ENCODE assay signal across 22 cellular contexts in the genomic region with DNA sequence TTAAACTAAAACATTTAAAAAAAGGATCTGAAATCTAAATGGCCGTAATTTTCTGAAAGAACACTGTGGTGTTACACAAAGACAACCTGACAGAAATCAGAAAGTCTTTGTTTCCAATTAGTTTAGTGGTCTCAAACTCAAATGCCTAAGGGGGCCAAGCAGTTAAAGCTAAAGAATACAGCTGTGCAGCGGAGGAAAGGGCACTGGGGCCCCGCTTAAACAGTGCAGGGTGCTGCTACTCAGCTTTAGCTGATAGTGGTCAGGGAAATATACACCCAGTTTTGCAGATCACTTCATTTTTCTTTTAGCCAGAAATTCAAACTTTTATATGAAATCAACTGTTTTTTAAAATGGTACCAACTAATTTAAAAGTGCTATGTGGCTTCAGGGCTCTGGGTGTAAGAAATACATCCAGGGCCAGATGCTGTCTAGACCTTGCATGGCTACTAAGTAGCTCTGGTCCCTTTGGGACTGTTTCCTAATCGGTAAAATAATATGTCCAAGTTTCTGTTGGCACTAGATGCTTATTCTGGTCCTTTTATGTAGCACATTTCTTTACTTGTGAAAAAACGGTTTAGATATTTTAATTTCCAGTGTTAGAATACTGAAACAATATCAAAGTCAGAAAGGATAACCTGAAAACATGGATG.
DNase-seq lines count a peak whose midpoint lies in the region; FAIRE-seq and TF ChIP-seq lines count a peak whose summit lies in the region.
"Had no signal": no experiment of that assay in that cellular context is flagged by ENCODE, and none has a peak within 500 bp of the region (broad histone marks: within the 10 kb centered on the region; RNA-seq: fewer than 3 reads in every experiment).

No MANE protein-coding gene starts in this region.

- no peaks in the 10 kb centered on the region for H3K9me1 ChIP-seq in endothelial cell of umbilical vein (replicated peaks; ENCODE audit: control insufficient read depth, extremely low read depth, insufficient read depth, low read length)

- DNase-seq in D721Med (ENCODE audit: insufficient read length, low spot score) (no peak), endothelial cell of umbilical vein (ENCODE audit: low read depth, low spot score) (no peak), neural progenitor cell (ENCODE audit: low spot score) (peak; percentile 42), ACHN (no peak), midbrain (lab: John Stamatoyannopoulos, UW) (no peak), GM03348 (ENCODE audit: low spot score) (no peak)
- no peak for DNase-seq in activated T-helper 1 cell treated with anti-CD3 and anti-CD28 coated beads, Interleukin-12 subunit alpha, Interleukin-12 subunit beta, Interleukin-2, Interleukin-4 antibody, amounts not matched to agents 30 ng/mL and 10 ng/mL and 1 ng/mL, durations not matched to agents 14 hours and 24 hours and 36 hours (ENCODE audit: low spot score)
- DNase-seq: activated CD4-positive, alpha-beta T cell treated with anti-CD3 and anti-CD28 coated beads, Interleukin-2, amount 10 ng/mL, durations not matched to agents 7 days and 5 days; Calu3; mucosa of descending colon; NCI-H1417 treated with DMSO at 0.1 percent for 48 hours; NCI-H526 treated with DMSO at 0.1 percent for 48 hours; PC-9; stimulated activated CD4-positive, alpha-beta T cell treated with anti-CD3 and anti-CD28 coated beads, Interleukin-12 subunit alpha, Interleukin-12 subunit beta, amount 100 ng/mL, for 4 hours; stomach; T-helper 17 cell; upper lobe of left lung had no signal

- peaks cover 32% of the 10 kb centered on the region for H3F3A ChIP-seq in neural progenitor cell (ENCODE audit: low read depth)

- H3K9me3 ChIP-seq in OCI-LY3 (ENCODE audit: insufficient read depth, low read length) = no peaks in the 10 kb centered on the region
- H3K9me3 ChIP-seq in endothelial cell of umbilical vein (replicated peaks; ENCODE audit: control insufficient read depth, insufficient read depth, low read length) = no peaks in the 10 kb centered on the region
- H3K9me3 ChIP-seq in neural progenitor cell (ENCODE audit: low read depth) = no peaks in the 10 kb centered on the region
- H3K9me3 ChIP-seq: mucosa of descending colon, stomach, upper lobe of left lung had no signal

- H3K9me3 Mint-ChIP-seq in neural progenitor cell = no peaks in the 10 kb centered on the region
- H3K9me3 Mint-ChIP-seq in activated T-helper 1 cell treated with anti-CD3 and anti-CD28 coated beads, Interleukin-12 subunit alpha, Interleukin-12 subunit beta, Interleukin-2, Interleukin-4 antibody, amounts not matched to agents 30 ng/mL and 10 ng/mL and 1 ng/mL, durations not matched to agents 14 hours and 24 hours and 36 hours = no peaks in the 10 kb centered on the region
- H3K9me3 Mint-ChIP-seq: activated CD4-positive, alpha-beta T cell treated with anti-CD3 and anti-CD28 coated beads, Interleukin-2, amount 10 ng/mL, durations not matched to agents 7 days and 5 days had no signal

- H3K27me3 ChIP-seq in OCI-LY3 (ENCODE audit: low read depth, low read length) (no peaks in the 10 kb centered on the region), endothelial cell of umbilical vein (ENCODE audit: control insufficient read depth in 2 of 2, insufficient read depth in 2 of 2, low read length in 2 of 2) (no peaks in the 10 kb centered on the region), neural progenitor cell (no peaks in the 10 kb centered on the region)
- H3K27me3 ChIP-seq: cardiac muscle cell, stomach, upper lobe of left lung had no signal

- H2AFZ ChIP-seq in OCI-LY3 (ENCODE audit: low read depth, low read length) = no peak overlapping the region
- no peak overlapping the region for H2AFZ ChIP-seq in endothelial cell of umbilical vein (ENCODE audit: low read depth, low read length)
- H2AFZ ChIP-seq in neural progenitor cell (replicated peaks) = no peak overlapping the region
- H2AFZ ChIP-seq: PC-9 had no signal

- peak overlapping the region; percentile 92 for H3K4me2 ChIP-seq in OCI-LY3 (ENCODE audit: low read length)
- peak overlapping the region; percentile 31 for H3K4me2 ChIP-seq in endothelial cell of umbilical vein (ENCODE audit: insufficient read depth, low read length)
- H3K4me2 ChIP-seq in neural progenitor cell = peak overlapping the region; percentile 64
- H3K4me2 ChIP-seq: PC-9 had no signal

- H3K4me1 ChIP-seq in OCI-LY3 (ENCODE audit: low read length) (peaks cover 75% of the 10 kb centered on the region), endothelial cell of umbilical vein (ENCODE audit: control insufficient read depth, extremely low read depth, insufficient read depth, low read length) (peaks cover 52% of the 10 kb centered on the region), neural progenitor cell (peaks cover 76% of the 10 kb centered on the region)
- H3K4me1 ChIP-seq: upper lobe of left lung had no signal

- dilution Hi-C loops in endothelial cell of umbilical vein (cut with MboI; ENCODE audit: extremely low pct_ligation_motif_present, low sequenced_read_pairs) = no loop called here

- in situ Hi-C loops in ACHN (cut with HindIII; ENCODE audit: low pct_ligation_motif_present, low pct_unique_long_range_greater_than_20kb, low sequenced_read_pairs) = no loop called here

- TF ChIP-seq CTCF in D721Med (IDR thresholded peaks at IDR 0.05; ENCODE audit: insufficient read depth, missing control alignments) = no peak
- no peak for TF ChIP-seq CTCF in OCI-LY3 (IDR thresholded peaks at IDR 0.05; ENCODE audit: low read depth, low read length)
- TF ChIP-seq CTCF in endothelial cell of umbilical vein (IDR thresholded peaks at IDR 0.05; ENCODE audit: extremely low read depth in 1 of 2, insufficient read depth in 1 of 2, low read depth in 1 of 2, low read length in 2 of 2) = no peak
- TF ChIP-seq CTCF in neural progenitor cell (IDR thresholded peaks at IDR 0.05) = no peak

- CTCF ChIA-PET in endothelial cell of umbilical vein (lab: Charles Lee) = interaction anchor here (1.0 to 2.9 kb wide), 4 partner anchors 11 to 205 kb away, joined by 3 to 18 read pairs (median 8); no protein-coding TSS in a partner anchor

- BruUV-seq in endothelial cell of umbilical vein (replicated peaks; lab: Mats Ljungman, UMichigan) = no TSS peak

- peak overlapping the region; percentile 3 for H3K27ac Mint-ChIP-seq in neural progenitor cell
- H3K27ac Mint-ChIP-seq in activated T-helper 1 cell treated with anti-CD3 and anti-CD28 coated beads, Interleukin-12 subunit alpha, Interleukin-12 subunit beta, Interleukin-2, Interleukin-4 antibody, amounts not matched to agents 30 ng/mL and 10 ng/mL and 1 ng/mL, durations not matched to agents 14 hours and 24 hours and 36 hours = no peak overlapping the region
- H3K27ac Mint-ChIP-seq: activated CD4-positive, alpha-beta T cell treated with anti-CD3 and anti-CD28 coated beads, Interleukin-2, amount 10 ng/mL, durations not matched to agents 7 days and 5 days; B cell; T-helper 17 cell had no signal

- FAIRE-seq in D721Med (lab: Jason Lieb, UNC) = peak; percentile 70
- FAIRE-seq in endothelial cell of umbilical vein (lab: Jason Lieb, UNC) = no peak
- FAIRE-seq: GM18507, HepG2 had no signal

- H3K27ac ChIP-seq in OCI-LY3 (ENCODE audit: low read length) (peak overlapping the region; percentile 90), endothelial cell of umbilical vein (ENCODE audit: insufficient read depth, low read depth, low read length) (peak overlapping the region; percentile 88), neural progenitor cell (peak overlapping the region; percentile 55)
- H3K27ac ChIP-seq: cardiac muscle cell, PC-9, stomach, upper lobe of left lung had no signal

- POLR2A ChIA-PET in endothelial cell of umbilical vein (lab: Charles Lee) = no interaction called here

- peak overlapping the region; percentile 60 for H3K9ac ChIP-seq in OCI-LY3 (ENCODE audit: low read length)
- peak overlapping the region; percentile 74 for H3K9ac ChIP-seq in endothelial cell of umbilical vein (replicated peaks; ENCODE audit: extremely low read depth, insufficient read depth, low read length)
- H3K9ac ChIP-seq in neural progenitor cell = no peak overlapping the region

- peaks cover 48% of the 10 kb centered on the region for H3K4me1 Mint-ChIP-seq in neural progenitor cell
- no peaks in the 10 kb centered on the region for H3K4me1 Mint-ChIP-seq in activated T-helper 1 cell treated with anti-CD3 and anti-CD28 coated beads, Interleukin-12 subunit alpha, Interleukin-12 subunit beta, Interleukin-2, Interleukin-4 antibody, amounts not matched to agents 30 ng/mL and 10 ng/mL and 1 ng/mL, durations not matched to agents 14 hours and 24 hours and 36 hours (ENCODE audit: low read depth)
- H3K4me1 Mint-ChIP-seq: activated CD4-positive, alpha-beta T cell treated with anti-CD3 and anti-CD28 coated beads, Interleukin-2, amount 10 ng/mL, durations not matched to agents 7 days and 5 days; T-helper 17 cell had no signal

- H3K4me3 ChIP-seq in OCI-LY3 (ENCODE audit: low read length) (peak overlapping the region; percentile 65), endothelial cell of umbilical vein (replicated peaks in 1 of 3; ENCODE audit: insufficient read depth in 1 of 3, low read depth in 1 of 3, low read length in 3 of 3) (no peak overlapping the region), neural progenitor cell (peak overlapping the region; percentile 1)
- H3K4me3 ChIP-seq: cardiac muscle cell, mucosa of descending colon, PC-9, stomach, upper lobe of left lung had no signal

- H3K27me3 Mint-ChIP-seq in neural progenitor cell (ENCODE audit: insufficient read depth, low read depth) = no peaks in the 10 kb centered on the region
- peaks cover 5% of the 10 kb centered on the region for H3K27me3 Mint-ChIP-seq in activated T-helper 1 cell treated with anti-CD3 and anti-CD28 coated beads, Interleukin-12 subunit alpha, Interleukin-12 subunit beta, Interleukin-2, Interleukin-4 antibody, amounts not matched to agents 30 ng/mL and 10 ng/mL and 1 ng/mL, durations not matched to agents 14 hours and 24 hours and 36 hours (ENCODE audit: insufficient read depth)

- no peak for TF ChIP-seq POLR2A in endothelial cell of umbilical vein (IDR thresholded peaks at IDR 0.05; ENCODE audit: low read depth, low read length)

- H3K36me3 ChIP-seq in OCI-LY3 (replicated peaks; ENCODE audit: low read depth, low read length) = peaks cover 4% of the 10 kb centered on the region
- H3K36me3 ChIP-seq in endothelial cell of umbilical vein (ENCODE audit: control insufficient read depth in 2 of 2, extremely low read depth in 1 of 2, insufficient read depth in 2 of 2, low read length in 2 of 2) = no peaks in the 10 kb centered on the region
- no peaks in the 10 kb centered on the region for H3K36me3 ChIP-seq in neural progenitor cell
- H3K36me3 ChIP-seq: cardiac muscle cell, stomach, upper lobe of left lung had no signal

- H3K36me3 Mint-ChIP-seq in neural progenitor cell = peaks cover 3% of the 10 kb centered on the region
- H3K36me3 Mint-ChIP-seq in activated T-helper 1 cell treated with anti-CD3 and anti-CD28 coated beads, Interleukin-12 subunit alpha, Interleukin-12 subunit beta, Interleukin-2, Interleukin-4 antibody, amounts not matched to agents 30 ng/mL and 10 ng/mL and 1 ng/mL, durations not matched to agents 14 hours and 24 hours and 36 hours (ENCODE audit: low read depth) = no peaks in the 10 kb centered on the region

- no peak overlapping the region for H3K4me3 Mint-ChIP-seq in neural progenitor cell
- no peak overlapping the region for H3K4me3 Mint-ChIP-seq in activated T-helper 1 cell treated with anti-CD3 and anti-CD28 coated beads, Interleukin-12 subunit alpha, Interleukin-12 subunit beta, Interleukin-2, Interleukin-4 antibody, amounts not matched to agents 30 ng/mL and 10 ng/mL and 1 ng/mL, durations not matched to agents 14 hours and 24 hours and 36 hours
- H3K4me3 Mint-ChIP-seq: activated CD4-positive, alpha-beta T cell treated with anti-CD3 and anti-CD28 coated beads, Interleukin-2, amount 10 ng/mL, durations not matched to agents 7 days and 5 days; B cell; T-helper 17 cell had no signal

- intact Hi-C loops in endothelial cell of umbilical vein (cut with micrococcal nuclease) = loop anchor here (2.0 to 10.0 kb wide), 4 partner anchors 13 to 277 kb away; no protein-coding TSS in a partner anchor
- intact Hi-C loops in activated T-helper 1 cell treated with anti-CD3 and anti-CD28 coated beads, Interleukin-12 subunit alpha, Interleukin-12 subunit beta, Interleukin-2, Interleukin-4 antibody, amounts not matched to agents 30 ng/mL and 10 ng/mL and 1 ng/mL, durations not matched to agents 14 hours and 24 hours and 36 hours (cut with micrococcal nuclease) = no loop called here

- H4K20me1 ChIP-seq in OCI-LY3 (ENCODE audit: insufficient read depth, low read length) (no peaks in the 10 kb centered on the region), endothelial cell of umbilical vein (replicated peaks; ENCODE audit: control insufficient read depth, extremely low read depth, insufficient read depth, low read length) (no peaks in the 10 kb centered on the region), neural progenitor cell (ENCODE audit: low read depth) (no peaks in the 10 kb centered on the region)

- H3K79me2 ChIP-seq in OCI-LY3 (ENCODE audit: low read length) (peaks cover 96% of the 10 kb centered on the region), endothelial cell of umbilical vein (ENCODE audit: control insufficient read depth, insufficient read depth, low read length) (peaks cover 23% of the 10 kb centered on the region), neural progenitor cell (ENCODE audit: low read depth) (peaks cover 10% of the 10 kb centered on the region)

Comparison
In these comparisons a context has a peak if more than half of its experiments do, and no peak if none do; other contexts are left out.
1. H3K4me2 ChIP-seq: peak in every context shown above with its lines; median percentile 92 in OCI-LY3; 64 in neural progenitor cell; 31 in endothelial cell of umbilical vein.
2. H3K4me3 ChIP-seq: peak in OCI-LY3 (single experiment) and neural progenitor cell (single experiment); none in endothelial cell of umbilical vein (0 of 3).
3. Peak in every context shown above with its lines, with median percentiles within 50 percentile points of each other: H3K27ac ChIP-seq.